Comparison of ENCODE assay signal across 11 cellular contexts in genomic region chr2:128187032-128187654, GRCh38.
DNase-seq lines count a peak whose midpoint lies in the region; ATAC-seq, FAIRE-seq and TF ChIP-seq lines count a peak whose summit lies in the region.
"Had no signal": no experiment of that assay in that cellular context is flagged by ENCODE, and none has a peak within 500 bp of the region (broad histone marks: within the 10 kb centered on the region; RNA-seq: fewer than 3 reads in every experiment).

No MANE protein-coding gene starts in this region.

- TF ChIP-seq POLR2A in H54 (IDR thresholded peaks at IDR 0.05; ENCODE audit: low read depth, low read length) = no peak

- H3K9ac ChIP-seq in KMS-11 = no peak overlapping the region; the same call in 1 of the 2 replicates

- no peak overlapping the region for H3K27ac Mint-ChIP-seq in mesothelial cell of epicardium

- peak overlapping the region; percentile 8; the same call in 1 of the 2 replicates for H3K4me2 ChIP-seq in KMS-11

- no peak overlapping the region for H2AFZ ChIP-seq in KMS-11 (ENCODE audit: low read depth)

- no peaks in the 10 kb centered on the region for H3K9me3 ChIP-seq in muscle layer of duodenum (ENCODE audit: control insufficient read depth in 1 of 2, low read length in 2 of 2)

- peaks cover 41% of the 10 kb centered on the region for H3K36me3 Mint-ChIP-seq in mesothelial cell of epicardium

- H3K4me3 ChIP-seq in KMS-11 (IDR thresholded peaks at IDR 0.05; ENCODE audit: insufficient read depth, low read depth, low read length) (no peak overlapping the region), epithelial cell of esophagus (ENCODE audit: low read length) (no peak overlapping the region), muscle layer of duodenum (ENCODE audit: low read depth in 1 of 2, low read length in 2 of 2) (peak overlapping the region in 1 of 2 donors; percentile 34)
- H3K4me3 ChIP-seq: skin epidermis had no signal

- H3K27ac ChIP-seq in KMS-11 (peak overlapping the region; percentile 60), muscle layer of duodenum (ENCODE audit: low read length) (peak overlapping the region; percentile 28)
- H3K27ac ChIP-seq: skin epidermis had no signal

- H3K4me1 Mint-ChIP-seq in mesothelial cell of epicardium = peaks cover 8% of the 10 kb centered on the region

- H3K4me1 ChIP-seq in KMS-11 (ENCODE audit: low read depth, poor library complexity, severe bottlenecking) = peaks cover 12% of the 10 kb centered on the region
- H3K4me1 ChIP-seq in muscle layer of duodenum (ENCODE audit: control insufficient read depth in 1 of 2, insufficient read depth in 2 of 2, low read length in 2 of 2) = no peaks in the 10 kb centered on the region

- no peaks in the 10 kb centered on the region for H4K20me1 ChIP-seq in KMS-11 (ENCODE audit: insufficient read depth)

- no peaks in the 10 kb centered on the region for H3K27me3 Mint-ChIP-seq in mesothelial cell of epicardium (ENCODE audit: low read depth)

- H3K79me2 ChIP-seq in KMS-11 (ENCODE audit: insufficient read depth, low read depth) = no peaks in the 10 kb centered on the region

- no peaks in the 10 kb centered on the region for H3K9me3 Mint-ChIP-seq in mesothelial cell of epicardium

- TF ChIP-seq CTCF in KMS-11 (conservative IDR thresholded peaks at IDR 0.05; ENCODE audit: low read depth, low read length) (no peak), epithelial cell of esophagus (IDR thresholded peaks at IDR 0.05; ENCODE audit: insufficient read depth, low read depth, low read length, missing control alignments) (no peak), mesothelial cell of epicardium (IDR thresholded peaks at IDR 0.05; ENCODE audit: unreplicated experiment) (no peak)

- no peak for FAIRE-seq in H54 (lab: Jason Lieb, UNC)

- DNase-seq in AG08396 (ENCODE audit: low spot score) (peak; percentile 31), epithelial cell of esophagus (ENCODE audit: low read depth) (peak; percentile 33), H54 (ENCODE audit: insufficient read length, low spot score) (no peak), mesothelial cell of epicardium (ENCODE audit: low spot score in 2 of 2, unreplicated experiment in 2 of 2) (no peak)
- DNase-seq: activated naive CD4-positive, alpha-beta T cell treated with Interleukin-2 at 50 U/mL for 16 hours; NCI-H2107 had no signal

- ATAC-seq in GM21619 (IDR thresholded peaks at IDR 0.05; ENCODE audit: unreplicated experiment) (no peak), HG03039 (IDR thresholded peaks at IDR 0.05; ENCODE audit: unreplicated experiment) (no peak)

- H3K36me3 ChIP-seq in KMS-11 (ENCODE audit: insufficient read depth) = no peaks in the 10 kb centered on the region
- H3K36me3 ChIP-seq in muscle layer of duodenum (ENCODE audit: control insufficient read depth in 1 of 2, insufficient read depth in 2 of 2, low read length in 2 of 2) = peaks cover 33 to 34% of the 10 kb centered on the region in 2 donors

- no peak overlapping the region for H3K4me3 Mint-ChIP-seq in mesothelial cell of epicardium

- H3K27me3 ChIP-seq in KMS-11 (ENCODE audit: insufficient read depth, low read depth) (no peaks in the 10 kb centered on the region), muscle layer of duodenum (ENCODE audit: low read depth, low read length) (no peaks in the 10 kb centered on the region)

Comparison
In these comparisons a context has a peak if more than half of its experiments do, and no peak if none do; other contexts are left out.
1. DNase-seq: peak in AG08396 (single experiment) and epithelial cell of esophagus (single experiment); none in H54 (single experiment) and mesothelial cell of epicardium (0 of 2).